In the genomic region with DNA sequence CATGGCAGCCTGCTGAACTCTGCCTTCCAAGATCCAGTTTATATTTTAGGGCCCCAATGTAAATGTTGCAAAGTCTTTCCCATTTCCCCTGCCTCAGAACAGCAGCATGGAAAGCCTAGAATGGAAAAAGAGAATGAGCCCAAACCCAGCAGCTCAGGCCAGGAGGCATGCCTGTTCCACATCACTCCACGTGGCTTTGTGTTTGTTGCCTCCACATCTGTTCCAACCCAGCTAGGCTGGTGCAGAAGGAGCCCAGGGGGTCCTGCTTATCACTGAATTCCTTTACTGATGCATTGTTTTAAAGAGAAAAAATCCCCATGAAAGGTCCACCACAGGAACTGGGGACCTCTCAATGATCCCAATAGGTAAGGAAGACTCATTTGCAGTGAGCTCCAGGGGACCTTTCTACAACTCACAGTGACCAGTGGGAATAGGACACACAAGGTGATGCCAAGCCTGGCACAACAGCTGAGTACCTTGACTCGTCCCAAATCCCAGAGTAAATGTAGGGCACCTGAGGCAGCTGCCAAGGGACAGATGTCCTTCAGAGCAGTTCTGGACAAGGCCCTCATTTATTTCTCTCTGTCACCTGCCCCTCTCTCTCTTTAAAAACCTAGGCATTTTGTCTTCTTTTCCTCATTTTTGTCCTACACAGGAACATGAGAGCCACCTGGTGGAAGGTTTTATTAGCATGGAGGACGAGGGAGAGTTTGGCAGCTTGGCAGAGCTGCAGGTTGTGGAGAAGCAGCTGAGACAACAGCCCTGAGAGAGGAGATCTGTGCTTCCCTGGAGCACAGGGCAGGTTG, we compare ENCODE assay signal across 8 cellular contexts. TPM values are rescaled to one million over a fixed set of nuclear protein-coding genes. Genes with fewer than 3 reads are reported as not detected.
A peak's percentile ranks its signal among the peaks of the same experiment; 100 is the strongest.
DNase-seq lines count a peak whose midpoint lies in the region; ATAC-seq, FAIRE-seq and TF ChIP-seq lines count a peak whose summit lies in the region.

No MANE protein-coding gene starts in this region.

- no peaks in the 10 kb centered on the region for H3K27me3 Mint-ChIP-seq in activated naive CD4-positive, alpha-beta T cell treated with anti-CD3 and anti-CD28 coated beads for 36 hours (ENCODE audit: low read depth)

- peaks cover 1% of the 10 kb centered on the region for H3K36me3 Mint-ChIP-seq in activated naive CD4-positive, alpha-beta T cell treated with anti-CD3 and anti-CD28 coated beads for 36 hours (ENCODE audit: low read depth)

- H3K9me3 Mint-ChIP-seq in activated naive CD4-positive, alpha-beta T cell treated with anti-CD3 and anti-CD28 coated beads for 36 hours, result peaks cover 16% of the 10 kb centered on the region

- CTCF ChIA-PET in activated naive CD4-positive, alpha-beta T cell treated with anti-CD3 and anti-CD28 coated beads for 36 hours (lab: Charles Lee), result interaction anchor here (1.2 to 3.5 kb wide), 4 partner anchors 18 to 38 kb away, joined by 3 to 51 read pairs (median 4); no protein-coding TSS in a partner anchor

- TF ChIP-seq POLR2A in H54 (IDR thresholded peaks at IDR 0.05; ENCODE audit: low read depth, low read length), result no peak

- H3K36me3 ChIP-seq in colonic mucosa (no peaks in the 10 kb centered on the region), pancreas (no peaks in the 10 kb centered on the region)

- H3K4me3 Mint-ChIP-seq in activated naive CD4-positive, alpha-beta T cell treated with anti-CD3 and anti-CD28 coated beads for 36 hours, result no peak overlapping the region

- WGBS in pancreas, 2 donors, result 9 to 12% methylated on average over 3 of the region's 3 CpGs

- no peak overlapping the region for H3K27ac ChIP-seq in colonic mucosa
- no peak overlapping the region for H3K27ac ChIP-seq in pancreas

- TF ChIP-seq CTCF in colonic mucosa (IDR thresholded peaks at IDR 0.05) (peak; percentile 25), pancreas (IDR thresholded peaks at IDR 0.05) (peak; percentile 12 to 44 (median 33))

- peak; percentile 49 for DNase-seq in activated naive CD4-positive, alpha-beta T cell treated with anti-CD3 and anti-CD28 coated beads for 36 hours
- DNase-seq in activated naive CD4-positive, alpha-beta T cell treated with Interleukin-2 at 50 U/mL for 16 hours, result no peak
- DNase-seq in NCI-H146 (lab: John Stamatoyannopoulos, UW) (peak; percentile 66), colonic mucosa (peak; percentile 28), pancreas (peak in 5 of 6 donors; percentile 33 to 70 (median 41)), NCI-H2171 treated with DMSO at 0.1 percent for 48 hours (lab: John Stamatoyannopoulos, UW) (no peak), H54 (ENCODE audit: insufficient read length, low spot score) (no peak)

- no peak overlapping the region for H3K27ac Mint-ChIP-seq in activated naive CD4-positive, alpha-beta T cell treated with anti-CD3 and anti-CD28 coated beads for 36 hours

- FAIRE-seq in pancreas (lab: Jason Lieb, UNC), result no peak
- no peak for FAIRE-seq in H54 (lab: Jason Lieb, UNC)

- no peaks in the 10 kb centered on the region for H3K4me1 ChIP-seq in colonic mucosa
- H3K4me1 ChIP-seq in pancreas, result no peaks in the 10 kb centered on the region

- H3K9me3 ChIP-seq in colonic mucosa (no peaks in the 10 kb centered on the region), pancreas (no peaks in the 10 kb centered on the region)

- intact Hi-C loops in activated naive CD4-positive, alpha-beta T cell treated with anti-CD3 and anti-CD28 coated beads for 36 hours (cut with micrococcal nuclease), result loop anchor here (1.0 to 2.0 kb wide), 2 partner anchors 33 to 41 kb away; no protein-coding TSS in a partner anchor
- intact Hi-C loops in colonic mucosa (cut with DNase I) (loop anchor here (2.0 kb wide), 1 partner anchor 33 kb away; no protein-coding TSS in a partner anchor), pancreas (cut with DNase I) (no loop called here)

- H3K27me3 ChIP-seq in colonic mucosa, result no peaks in the 10 kb centered on the region
- no peaks in the 10 kb centered on the region for H3K27me3 ChIP-seq in pancreas

- H3K4me1 Mint-ChIP-seq in activated naive CD4-positive, alpha-beta T cell treated with anti-CD3 and anti-CD28 coated beads for 36 hours (ENCODE audit: low read depth), result no peaks in the 10 kb centered on the region

- no peak overlapping the region for H3K9ac ChIP-seq in colonic mucosa (ENCODE audit: low read depth in 2 of 2, low read length in 2 of 2)

- ATAC-seq in pancreas (peak; percentile 87 to 98 (median 92)), GM21529 (IDR thresholded peaks at IDR 0.05; ENCODE audit: unreplicated experiment) (no peak)

- no peak overlapping the region for H3K4me3 ChIP-seq in colonic mucosa
- H3K4me3 ChIP-seq in pancreas, result no peak overlapping the region

RNA-seq across cellular contexts. Expression of a gene that starts 41.7 kb away (rescaled TPM):
- total RNA-seq in activated naive CD4-positive, alpha-beta T cell treated with anti-CD3 and anti-CD28 coated beads for 36 hours, result 1 to 10 TPM in 1 of 2 experiments, under 1 TPM in 1; 0.81 to 1.0 TPM
- total RNA-seq in colonic mucosa, result 1 to 10 TPM; 4.2 to 8.3 TPM
- total RNA-seq in pancreas, result 10 to 100 TPM in 5 of 6 donors, 1 to 10 TPM in 1; 6.9 to 16.4 (median 12.4) TPM
- polyA plus RNA-seq in pancreas, result 10 to 100 TPM in 1 of 2 donors, 1 to 10 TPM in 1; 4.2 to 10.6 TPM

Comparison
In these comparisons a context has a peak if more than half of its experiments do, and no peak if none do; other contexts are left out.
1. DNase-seq: peak in activated naive CD4-positive, alpha-beta T cell treated with anti-CD3 and anti-CD28 coated beads for 36 hours (single experiment), NCI-H146 (single experiment), colonic mucosa (single experiment) and pancreas (5 of 6); none in activated naive CD4-positive, alpha-beta T cell treated with Interleukin-2 at 50 U/mL for 16 hours (single experiment), NCI-H2171 treated with DMSO at 0.1 percent for 48 hours (single experiment) and H54 (single experiment).
2. intact Hi-C loops: an anchor here in activated naive CD4-positive, alpha-beta T cell treated with anti-CD3 and anti-CD28 coated beads for 36 hours (1.0 to 2.0 kb wide) and colonic mucosa (2.0 kb wide); none called in pancreas.